In the genomic region with DNA sequence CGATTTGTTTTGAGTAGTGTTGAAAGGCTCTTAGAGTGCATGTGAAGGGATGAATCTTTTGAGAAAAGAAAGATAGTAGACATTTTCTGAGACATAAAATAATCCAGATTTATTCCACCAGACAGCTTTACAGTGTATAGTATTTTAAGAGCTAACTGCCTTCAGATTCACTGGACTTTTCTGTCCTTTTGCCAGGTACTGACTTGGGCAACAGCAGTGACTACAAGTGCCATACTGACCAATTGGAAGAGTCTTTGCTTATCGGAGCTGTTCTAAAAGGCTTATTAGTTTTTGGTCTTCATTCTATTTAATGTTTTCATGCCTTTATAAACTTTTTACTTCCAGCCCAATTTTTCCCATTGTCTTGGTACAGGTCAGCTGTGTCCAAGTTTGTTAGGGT, we compare ENCODE assay signal across 25 cellular contexts.
"Had no signal": no experiment of that assay in that cellular context is flagged by ENCODE, and none has a peak within 500 bp of the region (broad histone marks: within the 10 kb centered on the region; RNA-seq: fewer than 3 reads in every experiment).

No MANE protein-coding gene starts in this region.

- H3K4me3 ChIP-seq: colonic mucosa, esophagus squamous epithelium, gastroesophageal sphincter, heart left ventricle, hepatocyte, left lung, lower lobe of right lung, mucosa of descending colon had no signal

- H2AFZ ChIP-seq: hepatocyte had no signal

- DNase-seq: cerebellar nuclear complex; colonic mucosa; cortex of kidney; effector CD8-positive, alpha-beta T cell; effector memory CD8-positive, alpha-beta T cell; endodermal cell; erythroblast; esophagus squamous epithelium; heart left ventricle; hypothalamus; immature natural killer cell; islet precursor cell; kidney; kidney glomerular epithelial cell; left colon; left lung; left ventricle myocardium superior; lower lobe of right lung; mesenchymal stem cell; mucosa of descending colon; naive B cell had no signal

- H3K36me3 ChIP-seq: colonic mucosa, gastroesophageal sphincter had no signal

- ATAC-seq: effector memory CD8-positive, alpha-beta T cell; esophagus mucosa; gastroesophageal sphincter; heart left ventricle; left colon; left lung; left ventricle myocardium superior; lower lobe of right lung; mucosa of descending colon had no signal

- H3K27ac ChIP-seq: colonic mucosa, epithelial cell of prostate, esophagus squamous epithelium, gastroesophageal sphincter, heart left ventricle, hepatocyte, left lung, lower lobe of right lung had no signal

- H3K9me3 ChIP-seq: colonic mucosa, esophagus squamous epithelium, gastroesophageal sphincter, heart left ventricle, left lung, lower lobe of right lung, mucosa of descending colon had no signal

- H3K4me1 ChIP-seq: colonic mucosa, lower lobe of right lung had no signal

- H3K4me2 ChIP-seq: hepatocyte had no signal

- H3K27me3 ChIP-seq: colonic mucosa, esophagus squamous epithelium, gastroesophageal sphincter, heart left ventricle, hepatocyte, left lung had no signal
